Comparison of ENCODE assay signal across 23 cellular contexts in the genomic region with DNA sequence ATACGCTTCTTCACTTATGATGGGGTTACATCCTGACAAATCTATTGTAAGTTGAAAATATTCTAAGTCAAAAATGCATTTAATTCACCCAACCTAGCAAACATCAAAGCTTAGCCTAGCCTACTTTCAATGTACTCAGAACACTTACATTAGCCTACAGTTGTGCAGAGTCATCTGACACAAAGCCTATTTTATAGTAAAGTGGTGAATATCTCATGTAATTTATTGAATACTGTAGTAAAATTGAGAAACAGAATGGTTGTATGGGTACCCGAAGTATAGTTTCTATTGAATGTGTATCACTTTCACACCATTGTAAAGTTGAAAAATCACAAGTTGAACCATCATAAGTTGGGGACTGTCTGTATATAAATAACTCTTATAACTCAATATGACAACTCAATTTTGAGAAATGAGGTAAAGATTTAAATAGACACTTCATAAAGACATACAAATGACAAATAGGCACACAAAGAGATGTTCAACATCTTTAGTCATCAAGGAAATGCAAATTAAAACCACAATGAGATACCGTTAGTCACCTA.
DNase-seq lines count a peak whose midpoint lies in the region; ATAC-seq and TF ChIP-seq lines count a peak whose summit lies in the region.
"Had no signal": no experiment of that assay in that cellular context is flagged by ENCODE, and none has a peak within 500 bp of the region (broad histone marks: within the 10 kb centered on the region; RNA-seq: fewer than 3 reads in every experiment).

No MANE protein-coding gene starts in this region.

- CTCF ChIA-PET in activated CD4-positive, alpha-beta T cell treated with anti-CD3 and anti-CD28 coated beads for 36 hours (lab: Charles Lee): no interaction called here

- no peaks in the 10 kb centered on the region for H3K4me1 ChIP-seq in foreskin keratinocyte
- H3K4me1 ChIP-seq: BE2C, BLaER1 had no signal

- H3K4me3 Mint-ChIP-seq in activated CD4-positive, alpha-beta T cell treated with anti-CD3 and anti-CD28 coated beads for 36 hours: no peak overlapping the region
- H3K4me3 Mint-ChIP-seq: CD14-positive monocyte; CD4-positive, alpha-beta memory T cell; CD4-positive, CD25-positive, alpha-beta regulatory T cell; CD8-positive, alpha-beta memory T cell had no signal

- no peaks in the 10 kb centered on the region for H3K36me3 Mint-ChIP-seq in activated CD4-positive, alpha-beta T cell treated with anti-CD3 and anti-CD28 coated beads for 36 hours (ENCODE audit: low read depth)
- H3K36me3 Mint-ChIP-seq: CD14-positive monocyte; CD4-positive, alpha-beta memory T cell; CD4-positive, CD25-positive, alpha-beta regulatory T cell; CD8-positive, alpha-beta memory T cell had no signal

- H3K27ac ChIP-seq in foreskin keratinocyte (no peak overlapping the region), caudate nucleus (ENCODE audit: low read depth, low read length) (no peak overlapping the region)
- H3K27ac ChIP-seq: BLaER1 had no signal

- no peak for DNase-seq in activated CD4-positive, alpha-beta T cell treated with anti-CD3 and anti-CD28 coated beads for 36 hours
- no peak for DNase-seq in activated CD4-positive, alpha-beta T cell treated with anti-CD3 and anti-CD28 coated beads for 4 hours
- DNase-seq in M059J (ENCODE audit: low read depth) (peak; percentile 10), foreskin keratinocyte (no peak), caudate nucleus (lab: John Stamatoyannopoulos, UW) (no peak)
- no peak for DNase-seq in stimulated activated CD4-positive, alpha-beta T cell treated with anti-CD3 and anti-CD28 coated beads, Interleukin-4, amount 100 ng/mL, for 1 hour
- DNase-seq: 8988T; ACHN; BE2C; C1 segment of cervical spinal cord; CD4-positive, alpha-beta memory T cell; CD4-positive, CD25-positive, alpha-beta regulatory T cell; CD8-positive, alpha-beta memory T cell; COR-L47; DMS 273 treated with DMSO at 0.1 percent for 48 hours; DMS153; DMS53; DMS79; DND-41; GF-D8 had no signal

- no peaks in the 10 kb centered on the region for H3K27me3 ChIP-seq in foreskin keratinocyte
- H3K27me3 ChIP-seq: BE2C, BLaER1 had no signal

- TF ChIP-seq CTCF in foreskin keratinocyte (conservative IDR thresholded peaks at IDR 0.05): no peak

- peak; percentile 33 for ATAC-seq in activated CD4-positive, alpha-beta T cell treated with anti-CD3 and anti-CD28 coated beads for 36 hours
- peak; percentile 16 for ATAC-seq in foreskin keratinocyte
- no peak for ATAC-seq in GM19467 (IDR thresholded peaks at IDR 0.05; ENCODE audit: unreplicated experiment)

- POLR2A ChIA-PET in activated CD4-positive, alpha-beta T cell treated with anti-CD3 and anti-CD28 coated beads for 36 hours (lab: Charles Lee): no interaction called here

- no peaks in the 10 kb centered on the region for H3K9me3 Mint-ChIP-seq in activated CD4-positive, alpha-beta T cell treated with anti-CD3 and anti-CD28 coated beads for 36 hours (ENCODE audit: low read depth)

- H3K4me1 Mint-ChIP-seq in activated CD4-positive, alpha-beta T cell treated with anti-CD3 and anti-CD28 coated beads for 36 hours: no peaks in the 10 kb centered on the region
- H3K4me1 Mint-ChIP-seq: CD14-positive monocyte; CD4-positive, alpha-beta memory T cell; CD4-positive, CD25-positive, alpha-beta regulatory T cell; CD8-positive, alpha-beta memory T cell had no signal

- peaks cover 2% of the 10 kb centered on the region for H3K27me3 Mint-ChIP-seq in activated CD4-positive, alpha-beta T cell treated with anti-CD3 and anti-CD28 coated beads for 36 hours
- H3K27me3 Mint-ChIP-seq: CD4-positive, alpha-beta memory T cell had no signal

- intact Hi-C loops in activated CD4-positive, alpha-beta T cell treated with anti-CD3 and anti-CD28 coated beads for 36 hours (cut with DNase I, micrococcal nuclease): loop anchor here in 1 of 2 experiments (5.0 kb wide), 1 partner anchor 614 kb away; no protein-coding TSS in a partner anchor

- no peak overlapping the region for H3K27ac Mint-ChIP-seq in activated CD4-positive, alpha-beta T cell treated with anti-CD3 and anti-CD28 coated beads for 36 hours
- H3K27ac Mint-ChIP-seq: CD14-positive monocyte; CD4-positive, alpha-beta memory T cell; CD4-positive, CD25-positive, alpha-beta regulatory T cell had no signal
